ENCODE assay signal across 13 cellular contexts in the genomic region with DNA sequence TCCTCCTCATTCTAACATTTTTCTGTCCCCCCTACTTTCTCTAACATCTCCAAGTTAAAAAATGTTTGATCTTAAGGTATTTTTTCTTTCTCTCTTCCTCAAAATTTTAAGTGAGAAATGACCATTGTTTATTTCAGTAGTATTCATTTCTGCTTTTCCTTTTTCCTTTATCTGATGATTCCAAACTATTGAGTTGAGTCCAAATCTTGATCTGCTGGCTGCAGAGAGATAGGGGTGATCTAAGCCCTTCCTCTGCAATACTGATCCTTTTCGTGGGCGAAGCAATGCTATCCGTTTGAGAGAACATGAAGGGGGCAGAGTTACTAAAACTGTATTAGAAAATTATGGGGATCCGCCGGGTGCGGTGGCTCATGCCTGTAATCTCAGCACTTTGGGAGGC. TPM values are rescaled to one million over a fixed set of nuclear protein-coding genes. Genes with fewer than 3 reads are reported as not detected.
DNase-seq lines count a peak whose midpoint lies in the region; ATAC-seq and TF ChIP-seq lines count a peak whose summit lies in the region.
"Had no signal": no experiment of that assay in that cellular context is flagged by ENCODE, and none has a peak within 500 bp of the region (broad histone marks: within the 10 kb centered on the region; RNA-seq: fewer than 3 reads in every experiment).

No MANE protein-coding gene starts in this region.

- no peaks in the 10 kb centered on the region for H3K36me3 Mint-ChIP-seq in stimulated activated naive CD8-positive, alpha-beta T cell treated with anti-CD3 and anti-CD28 coated beads, Interleukin-15, Interleukin-2, amounts not matched to agents 100 ng/mL and 50 ng/mL, for 24 hours (ENCODE audit: low read depth)
- H3K36me3 Mint-ChIP-seq in mesothelial cell of epicardium, result no peaks in the 10 kb centered on the region

- DNase-seq in stimulated activated naive CD8-positive, alpha-beta T cell treated with anti-CD3 and anti-CD28 coated beads, Interleukin-15, Interleukin-2, amounts not matched to agents 100 U/mL and 50 U/mL, for 24 hours, result no peak
- peak; percentile 54 for DNase-seq in cerebellar cortex (ENCODE audit: low spot score)
- DNase-seq in mesothelial cell of epicardium (ENCODE audit: low spot score in 2 of 2, unreplicated experiment in 2 of 2), result no peak
- DNase-seq in COLO668 (lab: John Stamatoyannopoulos, UW; ENCODE audit: unreplicated experiment), result no peak
- no peak for DNase-seq in NCI-H2171 (lab: John Stamatoyannopoulos, UW)
- DNase-seq: activated effector memory CD4-positive, alpha-beta T cell treated with anti-CD3 and anti-CD28 coated beads, Interleukin-2, amount 50 U/mL, for 16 hours; NCI-H2107; SHP77 treated with DMSO at 0.1 percent for 48 hours had no signal

- no peak for ATAC-seq in stimulated activated naive CD8-positive, alpha-beta T cell treated with anti-CD3 and anti-CD28 coated beads, Interleukin-15, Interleukin-2, amounts not matched to agents 100 U/mL and 50 U/mL, for 24 hours
- no peak for ATAC-seq in HG03196 (IDR thresholded peaks at IDR 0.05; ENCODE audit: unreplicated experiment)
- no peak for ATAC-seq in GM18502 (IDR thresholded peaks at IDR 0.05; ENCODE audit: poor library complexity, unreplicated experiment)
- ATAC-seq: activated CD8-positive, alpha-beta T cell treated with anti-CD3 and anti-CD28 coated beads for 36 hours; left lobe of liver had no signal

- H3K4me3 Mint-ChIP-seq in stimulated activated naive CD8-positive, alpha-beta T cell treated with anti-CD3 and anti-CD28 coated beads, Interleukin-15, Interleukin-2, amounts not matched to agents 100 ng/mL and 50 ng/mL, for 24 hours, result peak overlapping the region; percentile 65
- peak overlapping the region; percentile 82 for H3K4me3 Mint-ChIP-seq in mesothelial cell of epicardium
- H3K4me3 Mint-ChIP-seq: activated CD8-positive, alpha-beta T cell treated with anti-CD3 and anti-CD28 coated beads for 36 hours had no signal

- no peak for TF ChIP-seq CTCF in mesothelial cell of epicardium (IDR thresholded peaks at IDR 0.05; ENCODE audit: unreplicated experiment)

- peaks cover 71% of the 10 kb centered on the region for H3K27me3 Mint-ChIP-seq in stimulated activated naive CD8-positive, alpha-beta T cell treated with anti-CD3 and anti-CD28 coated beads, Interleukin-15, Interleukin-2, amounts not matched to agents 100 ng/mL and 50 ng/mL, for 24 hours
- peaks cover 51% of the 10 kb centered on the region for H3K27me3 Mint-ChIP-seq in mesothelial cell of epicardium (ENCODE audit: low read depth)

- no peak overlapping the region for H3K27ac Mint-ChIP-seq in stimulated activated naive CD8-positive, alpha-beta T cell treated with anti-CD3 and anti-CD28 coated beads, Interleukin-15, Interleukin-2, amounts not matched to agents 100 ng/mL and 50 ng/mL, for 24 hours
- H3K27ac Mint-ChIP-seq in mesothelial cell of epicardium, result no peak overlapping the region
- H3K27ac Mint-ChIP-seq: activated CD8-positive, alpha-beta T cell treated with anti-CD3 and anti-CD28 coated beads for 36 hours had no signal

- H3K9me3 Mint-ChIP-seq in stimulated activated naive CD8-positive, alpha-beta T cell treated with anti-CD3 and anti-CD28 coated beads, Interleukin-15, Interleukin-2, amounts not matched to agents 100 ng/mL and 50 ng/mL, for 24 hours, result no peaks in the 10 kb centered on the region
- no peaks in the 10 kb centered on the region for H3K9me3 Mint-ChIP-seq in mesothelial cell of epicardium
- H3K9me3 Mint-ChIP-seq: activated CD8-positive, alpha-beta T cell treated with anti-CD3 and anti-CD28 coated beads for 36 hours had no signal

- H3K4me1 Mint-ChIP-seq in stimulated activated naive CD8-positive, alpha-beta T cell treated with anti-CD3 and anti-CD28 coated beads, Interleukin-15, Interleukin-2, amounts not matched to agents 100 ng/mL and 50 ng/mL, for 24 hours (ENCODE audit: low read depth), result peaks cover 27% of the 10 kb centered on the region
- H3K4me1 Mint-ChIP-seq in mesothelial cell of epicardium, result peaks cover 22% of the 10 kb centered on the region

RNA-seq across cellular contexts. Expression of a gene that starts 0.5 kb away (rescaled TPM):
- 0.45 to 1.2 TPM (median 0.69 TPM) in 3 replicates for total RNA-seq in mesothelial cell of epicardium
- total RNA-seq: activated CD8-positive, alpha-beta T cell treated with anti-CD3 and anti-CD28 coated beads for 36 hours had no signal

RNA-seq across cellular contexts. Expression of a gene that starts 53.6 kb away (rescaled TPM):
- 58.7 to 65.2 TPM (median 60.6 TPM) in 3 replicates for total RNA-seq in mesothelial cell of epicardium
